ENCODE assay signal across 9 cellular contexts in genomic region chr11:47538741-47539575, GRCh38. TPM values are rescaled to one million over a fixed set of nuclear protein-coding genes. Genes with fewer than 3 reads are reported as not detected.
DNase-seq lines count a peak whose midpoint lies in the region; ATAC-seq, FAIRE-seq and TF ChIP-seq lines count a peak whose summit lies in the region.
"Had no signal": no experiment of that assay in that cellular context is flagged by ENCODE, and none has a peak within 500 bp of the region (broad histone marks: within the 10 kb centered on the region; RNA-seq: fewer than 3 reads in every experiment).

No MANE protein-coding gene starts in this region.

- H3K4me3 ChIP-seq in CD8-positive, alpha-beta T cell (ENCODE audit: low read depth, low read length) = no peak overlapping the region
- H3K4me3 ChIP-seq in GM12878 = no peak overlapping the region
- H3K4me3 ChIP-seq in testis = no peak overlapping the region

- H3K27ac ChIP-seq in CD8-positive, alpha-beta T cell (ENCODE audit: low read depth, low read length) = no peak overlapping the region
- H3K27ac ChIP-seq in GM12878 (ENCODE audit: control insufficient read depth, insufficient read depth) (no peak overlapping the region), testis (no peak overlapping the region)

- TSS peak; percentile 23 for BruUV-seq in GM12878 (replicated peaks; lab: Mats Ljungman, UMichigan)

- peaks cover 42% of the 10 kb centered on the region for H3K36me3 Mint-ChIP-seq in CD8-positive, alpha-beta T cell
- H3K36me3 Mint-ChIP-seq in mesothelial cell of epicardium = peaks cover 9% of the 10 kb centered on the region

- TF ChIP-seq POLR2A in GM12878 (IDR thresholded peaks at IDR 0.05; ENCODE audit: low read depth, low read length) (no peak), testis (IDR thresholded peaks at IDR 0.05) (no peak)

- H3K27ac Mint-ChIP-seq in CD8-positive, alpha-beta T cell = peak overlapping the region; percentile 33
- H3K27ac Mint-ChIP-seq in mesothelial cell of epicardium = peak overlapping the region; percentile 58
- H3K27ac Mint-ChIP-seq: activated naive CD4-positive, alpha-beta T cell treated with anti-CD3 and anti-CD28 coated beads, Interleukin-2, amount 10 ng/mL, durations not matched to agents 7 days and 5 days had no signal

- 79% methylated on average over 10 of the region's 10 CpGs for WGBS in GM12878 (ENCODE audit: insufficient coverage, insufficient replicate concordance, low lambda C conversion rate, missing lambda C conversion rate)
- WGBS in testis, 2 donors = 82 to 83% methylated on average over 10 of the region's 10 CpGs

- POLR2A ChIA-PET in CD8-positive, alpha-beta T cell (lab: Charles Lee) = interaction anchor here (1.0 to 1.7 kb wide), 3 partner anchors 20 to 40 kb away, joined by 3 read pairs; partner anchors contain the start of genes KBTBD4, NDUFS3 and PTPMT1
- POLR2A ChIA-PET in GM12878 (lab: Charles Lee) = interaction anchor here (0.8 to 2.2 kb wide), 5 partner anchors 12 to 40 kb away, joined by 3 to 8 read pairs (median 6); no protein-coding TSS in a partner anchor

- no peak overlapping the region for H2AFZ ChIP-seq in GM12878 (ENCODE audit: control insufficient read depth, low read depth, low read length)

- TF ChIP-seq RAD21 in GM12878 (IDR thresholded peaks at IDR 0.05; ENCODE audit: insufficient read depth, low read depth, low read length) = no peak

- no peaks in the 10 kb centered on the region for H3K9me3 ChIP-seq in CD8-positive, alpha-beta T cell (ENCODE audit: low read length)
- H3K9me3 ChIP-seq in GM12878 (replicated peaks; ENCODE audit: control insufficient read depth, insufficient read depth, low read length) (no peaks in the 10 kb centered on the region), testis (no peaks in the 10 kb centered on the region)

- in situ Hi-C loops in GM12878 (cut with MboI) = no loop called here

- H3K36me3 ChIP-seq in CD8-positive, alpha-beta T cell (ENCODE audit: insufficient read depth, low read length) = no peaks in the 10 kb centered on the region
- peaks cover 2 to 7% of the 10 kb centered on the region in 2 experiments; a peak in 2 of 4 replicates for H3K36me3 ChIP-seq in GM12878 (ENCODE audit: control insufficient read depth in 2 of 2, insufficient read depth in 2 of 2, low read length in 1 of 2)
- H3K36me3 ChIP-seq in testis (ENCODE audit: low read depth, missing control alignments) = no peaks in the 10 kb centered on the region

- no peak overlapping the region for H3K4me3 Mint-ChIP-seq in CD8-positive, alpha-beta T cell
- no peak overlapping the region for H3K4me3 Mint-ChIP-seq in mesothelial cell of epicardium
- H3K4me3 Mint-ChIP-seq: activated naive CD4-positive, alpha-beta T cell treated with anti-CD3 and anti-CD28 coated beads, Interleukin-2, amount 10 ng/mL, durations not matched to agents 7 days and 5 days had no signal

- no peak for FAIRE-seq in GM12878 (lab: Jason Lieb, UNC)

- intact Hi-C loops in CD8-positive, alpha-beta T cell (cut with DNase I, micrococcal nuclease) = no loop called here
- intact Hi-C loops in GM12878 (cut with micrococcal nuclease; ENCODE audit: unreplicated experiment) (no loop called here), testis (cut with DNase I; ENCODE audit: low total_unique reads) (no loop called here)

- no peak for TF ChIP-seq CTCF in CD8-positive, alpha-beta T cell (IDR thresholded peaks at IDR 0.05)
- TF ChIP-seq CTCF in GM12878 (IDR thresholded peaks at IDR 0.05 in 2 of 3, conservative IDR thresholded peaks at IDR 0.05 in 1 of 3; ENCODE audit: control insufficient read depth in 2 of 3, extremely low read depth in 1 of 3, insufficient read depth in 1 of 3, low read depth in 3 of 3, low read length in 3 of 3) (no peak), mesothelial cell of epicardium (IDR thresholded peaks at IDR 0.05; ENCODE audit: unreplicated experiment) (no peak), testis (IDR thresholded peaks at IDR 0.05) (no peak)

- H3K79me2 ChIP-seq in GM12878 (ENCODE audit: control insufficient read depth, insufficient read depth, low read length) = peaks cover 86% of the 10 kb centered on the region

- RAD21 ChIA-PET in GM12878 (lab: Charles Lee; ENCODE audit: unreplicated experiment) = interaction anchor here (1.1 kb wide), 1 partner anchor 25 kb away, joined by 3 read pairs; no protein-coding TSS in a partner anchor

- H4K20me1 ChIP-seq in GM12878 (ENCODE audit: control insufficient read depth, insufficient read depth) = peaks cover 13% of the 10 kb centered on the region

- no peak for ATAC-seq in CD8-positive, alpha-beta T cell
- ATAC-seq in GM12878 (no peak), HG03571 (IDR thresholded peaks at IDR 0.05; ENCODE audit: unreplicated experiment) (no peak), HG02885 (IDR thresholded peaks at IDR 0.05; ENCODE audit: poor library complexity, unreplicated experiment) (no peak)

- H3K4me1 ChIP-seq in CD8-positive, alpha-beta T cell (ENCODE audit: insufficient read depth, low read length) = peaks cover 58% of the 10 kb centered on the region
- H3K4me1 ChIP-seq in GM12878 (ENCODE audit: control insufficient read depth, insufficient read depth, low read length) (peaks cover 8% of the 10 kb centered on the region), testis (peaks cover 15% of the 10 kb centered on the region)

- DNase-seq in CD8-positive, alpha-beta T cell = no peak
- DNase-seq in NCI-H146 (lab: John Stamatoyannopoulos, UW) = peak; percentile 51
- no peak for DNase-seq in GM12878 (ENCODE audit: low read depth, low spot score)
- no peak for DNase-seq in mesothelial cell of epicardium (ENCODE audit: low spot score in 2 of 2, unreplicated experiment in 2 of 2)
- DNase-seq in testis = no peak
- no peak for DNase-seq in RKO (ENCODE audit: low spot score)
- DNase-seq: activated naive CD4-positive, alpha-beta T cell treated with anti-CD3 and anti-CD28 coated beads, Interleukin-2, amount 10 ng/mL, durations not matched to agents 7 days and 5 days had no signal

- SMC1A ChIA-PET in GM12878 (lab: Charles Lee; ENCODE audit: uncharacterized antibody, unreplicated experiment) = interaction anchor here (0.5 to 7.2 kb wide), 10 partner anchors 7 to 60 kb away, joined by 3 to 42 read pairs (median 4); no protein-coding TSS in a partner anchor

- CTCF ChIA-PET in CD8-positive, alpha-beta T cell (lab: Charles Lee) = interaction anchor here (1.8 kb wide), 1 partner anchor 12 kb away, joined by 5 read pairs; no protein-coding TSS in a partner anchor
- CTCF ChIA-PET in GM12878 (lab: Yijun Ruan, JAX) = interaction anchor here (1.1 to 3.3 kb wide), 5 partner anchors 9 to 78 kb away, joined by 3 to 15 read pairs (median 4); no protein-coding TSS in a partner anchor

- no peaks in the 10 kb centered on the region for H3K27me3 Mint-ChIP-seq in CD8-positive, alpha-beta T cell (ENCODE audit: low read depth)
- H3K27me3 Mint-ChIP-seq in mesothelial cell of epicardium (ENCODE audit: low read depth) = no peaks in the 10 kb centered on the region
- H3K27me3 Mint-ChIP-seq: activated naive CD4-positive, alpha-beta T cell treated with anti-CD3 and anti-CD28 coated beads, Interleukin-2, amount 10 ng/mL, durations not matched to agents 7 days and 5 days had no signal

- H3K4me2 ChIP-seq in GM12878 (ENCODE audit: control insufficient read depth, insufficient read depth) = no peak overlapping the region

- no peaks in the 10 kb centered on the region for H3K27me3 ChIP-seq in CD8-positive, alpha-beta T cell (ENCODE audit: insufficient read depth, low read length)
- no peaks in the 10 kb centered on the region for H3K27me3 ChIP-seq in GM12878 (replicated peaks in 1 of 2; ENCODE audit: control insufficient read depth in 2 of 2, insufficient read depth in 2 of 2, low read length in 1 of 2)
- no peaks in the 10 kb centered on the region for H3K27me3 ChIP-seq in testis

- no peak overlapping the region for H3K9ac ChIP-seq in GM12878 (ENCODE audit: control insufficient read depth, insufficient read depth, low read length)

- no peak for TF ChIP-seq EP300 in GM12878 (IDR thresholded peaks at IDR 0.05; ENCODE audit: borderline replicate concordance in 1 of 2, control insufficient read depth in 1 of 2, low read depth in 2 of 2, low read length in 2 of 2)

- no peaks in the 10 kb centered on the region for H3K9me3 Mint-ChIP-seq in CD8-positive, alpha-beta T cell
- H3K9me3 Mint-ChIP-seq in mesothelial cell of epicardium = no peaks in the 10 kb centered on the region
- H3K9me3 Mint-ChIP-seq: activated naive CD4-positive, alpha-beta T cell treated with anti-CD3 and anti-CD28 coated beads, Interleukin-2, amount 10 ng/mL, durations not matched to agents 7 days and 5 days had no signal

- H3K4me1 Mint-ChIP-seq in CD8-positive, alpha-beta T cell (ENCODE audit: low read depth) = peaks cover 76% of the 10 kb centered on the region
- peaks cover 23% of the 10 kb centered on the region for H3K4me1 Mint-ChIP-seq in mesothelial cell of epicardium

RNA-seq across cellular contexts. Expression of gene CELF1, which starts 14.0 kb away (rescaled TPM):
- 10 to 100 TPM; 93.2 to 96.1 TPM for total RNA-seq in CD8-positive, alpha-beta T cell
- 266 and 277 TPM in 2 replicates for total RNA-seq in GM12878 (2013; cell fraction: nucleolus; rRNA removed)
- total RNA-seq in GM12878 (2014; rRNA removed) = 78.6 and 82.0 TPM in 2 replicates
- total RNA-seq in GM12878 (2014; rRNA removed; fragmentation: Illumina TruSeq; extraction: Trizol) = 64.2 and 64.9 TPM in 2 replicates
- 106 and 108 TPM in 2 replicates for total RNA-seq in GM12878 (2021)
- 31.3 TPM for polyA plus RNA-seq in GM12878 (2011; ENCODE audit: low read depth)
- polyA plus RNA-seq in GM12878 (2011; rRNA removed) = 128 and 130 TPM in 2 replicates
- polyA plus RNA-seq in GM12878 (2011; cell fraction: cytosol; rRNA removed) = 83.8 and 85.4 TPM in 2 replicates
- polyA plus RNA-seq in GM12878 (2011; cell fraction: nucleus; rRNA removed) = 169 and 191 TPM in 2 replicates
- polyA plus RNA-seq in GM12878 (2012) = 42.3 and 44.9 TPM in 2 replicates
- 73.1 and 77.8 TPM in 2 replicates for polyA plus RNA-seq in GM12878 (2014; fragmentation: Illumina TruSeq; extraction: Trizol)
- 10 to 100 TPM; 35.3 to 41.5 TPM for polyA plus RNA-seq in GM12878 (2014; fragmentation: Nextera tagmentation; extraction: Ambion mirVana)
- 83.8 and 92.9 TPM in 2 replicates for polyA plus RNA-seq in GM12878 (2014; rRNA removed)
- polyA plus RNA-seq in GM12878 (2016; fragmentation: Nextera tagmentation; extraction: Ambion mirVana) = 100 to 1,000 TPM; 108 to 109 TPM
- polyA minus RNA-seq in GM12878 (2011; rRNA and poly(A)+ RNA removed) = 158 and 170 TPM in 2 replicates
- 49.4 and 74.5 TPM in 2 replicates for polyA minus RNA-seq in GM12878 (2011; cell fraction: cytosol; rRNA and poly(A)+ RNA removed)
- 75.3 and 124 TPM in 2 replicates for polyA minus RNA-seq in GM12878 (2011; cell fraction: nucleus; rRNA and poly(A)+ RNA removed)
- 119 to 123 TPM (median 120 TPM) in 3 replicates for total RNA-seq in mesothelial cell of epicardium
- total RNA-seq in testis = 100 to 1,000 TPM; 193 to 208 TPM
- polyA plus RNA-seq in testis (ENCODE audit: insufficient read depth, low read depth, low replicate concordance) = 74.3 TPM

RNA-seq across cellular contexts. Expression of gene PTPMT1, which starts 26.4 kb away (rescaled TPM):
- total RNA-seq in CD8-positive, alpha-beta T cell = 10 to 100 TPM; 24.4 to 24.5 TPM
- total RNA-seq in GM12878 (2013; cell fraction: nucleolus; rRNA removed) = 33.7 and 39.6 TPM in 2 replicates
- total RNA-seq in GM12878 (2014; rRNA removed) = 98.7 and 99.7 TPM in 2 replicates
- total RNA-seq in GM12878 (2014; rRNA removed; fragmentation: Illumina TruSeq; extraction: Trizol) = 41.2 and 44.2 TPM in 2 replicates
- total RNA-seq in GM12878 (2021) = 59.1 and 59.7 TPM in 2 replicates
- polyA plus RNA-seq in GM12878 (2011; ENCODE audit: low read depth) = 30.0 TPM
- 45.5 and 50.3 TPM in 2 replicates for polyA plus RNA-seq in GM12878 (2011; rRNA removed)
- 57.0 and 73.0 TPM in 2 replicates for polyA plus RNA-seq in GM12878 (2011; cell fraction: cytosol; rRNA removed)
- 20.5 and 25.5 TPM in 2 replicates for polyA plus RNA-seq in GM12878 (2011; cell fraction: nucleus; rRNA removed)
- polyA plus RNA-seq in GM12878 (2012) = 43.0 and 46.9 TPM in 2 replicates
- 57.2 and 59.2 TPM in 2 replicates for polyA plus RNA-seq in GM12878 (2014; fragmentation: Illumina TruSeq; extraction: Trizol)
- 10 to 100 TPM; 12.0 to 26.1 TPM for polyA plus RNA-seq in GM12878 (2014; fragmentation: Nextera tagmentation; extraction: Ambion mirVana)
- polyA plus RNA-seq in GM12878 (2014; rRNA removed) = 106 and 112 TPM in 2 replicates
- 100 to 1,000 TPM; 108 to 116 TPM for polyA plus RNA-seq in GM12878 (2016; fragmentation: Nextera tagmentation; extraction: Ambion mirVana)
- polyA minus RNA-seq in GM12878 (2011; rRNA and poly(A)+ RNA removed) = 19.2 and 21.4 TPM in 2 replicates
- polyA minus RNA-seq in GM12878 (2011; cell fraction: cytosol; rRNA and poly(A)+ RNA removed) = 11.9 and 12.3 TPM in 2 replicates
- 10.9 and 14.8 TPM in 2 replicates for polyA minus RNA-seq in GM12878 (2011; cell fraction: nucleus; rRNA and poly(A)+ RNA removed)
- total RNA-seq in mesothelial cell of epicardium = 44.3 to 45.9 TPM (median 45.1 TPM) in 3 replicates
- 100 to 1,000 TPM; 204 to 239 TPM for total RNA-seq in testis
- 172 TPM for polyA plus RNA-seq in testis (ENCODE audit: insufficient read depth, low read depth, low replicate concordance)

RNA-seq across cellular contexts. Expression of gene KBTBD4, which starts 39.8 kb away (rescaled TPM):
- 10 to 100 TPM; 31.8 to 32.6 TPM for total RNA-seq in CD8-positive, alpha-beta T cell
- 10.4 and 10.9 TPM in 2 replicates for total RNA-seq in GM12878 (2013; cell fraction: nucleolus; rRNA removed)
- 26.0 and 26.3 TPM in 2 replicates for total RNA-seq in GM12878 (2014; rRNA removed)
- 19.5 and 21.8 TPM in 2 replicates for total RNA-seq in GM12878 (2014; rRNA removed; fragmentation: Illumina TruSeq; extraction: Trizol)
- 20.0 and 20.6 TPM in 2 replicates for total RNA-seq in GM12878 (2021)
- 70.4 TPM for polyA plus RNA-seq in GM12878 (2011; ENCODE audit: low read depth)
- polyA plus RNA-seq in GM12878 (2011; rRNA removed) = 28.0 and 29.9 TPM in 2 replicates
- polyA plus RNA-seq in GM12878 (2011; cell fraction: cytosol; rRNA removed) = 32.2 and 32.3 TPM in 2 replicates
- polyA plus RNA-seq in GM12878 (2011; cell fraction: nucleus; rRNA removed) = 16.8 and 17.9 TPM in 2 replicates
- 16.2 and 18.2 TPM in 2 replicates for polyA plus RNA-seq in GM12878 (2012)
- polyA plus RNA-seq in GM12878 (2014; fragmentation: Illumina TruSeq; extraction: Trizol) = 21.3 and 21.8 TPM in 2 replicates
- polyA plus RNA-seq in GM12878 (2014; fragmentation: Nextera tagmentation; extraction: Ambion mirVana) = 10 to 100 TPM; 25.4 to 46.4 TPM
- polyA plus RNA-seq in GM12878 (2014; rRNA removed) = 15.6 and 18.4 TPM in 2 replicates
- 10 to 100 TPM; 31.4 to 32.5 TPM for polyA plus RNA-seq in GM12878 (2016; fragmentation: Nextera tagmentation; extraction: Ambion mirVana)
- polyA minus RNA-seq in GM12878 (2011; rRNA and poly(A)+ RNA removed) = 42.4 and 46.7 TPM in 2 replicates
- polyA minus RNA-seq in GM12878 (2011; cell fraction: cytosol; rRNA and poly(A)+ RNA removed) = 8.2 and 9.4 TPM in 2 replicates
- 6.5 and 10.8 TPM in 2 replicates for polyA minus RNA-seq in GM12878 (2011; cell fraction: nucleus; rRNA and poly(A)+ RNA removed)
- 15.1 to 15.9 TPM (median 15.7 TPM) in 3 replicates for total RNA-seq in mesothelial cell of epicardium
- total RNA-seq in testis = 10 to 100 TPM; 27.8 to 35.5 TPM
- 35.9 TPM for polyA plus RNA-seq in testis (ENCODE audit: insufficient read depth, low read depth, low replicate concordance)

RNA-seq across cellular contexts. Expression of gene NDUFS3, which starts 39.9 kb away (rescaled TPM):
- 100 to 1,000 TPM; 159 to 179 TPM for total RNA-seq in CD8-positive, alpha-beta T cell
- total RNA-seq in GM12878 (2013; cell fraction: nucleolus; rRNA removed) = 39.6 and 43.4 TPM in 2 replicates
- 107 and 113 TPM in 2 replicates for total RNA-seq in GM12878 (2014; rRNA removed)
- 95.5 and 96.3 TPM in 2 replicates for total RNA-seq in GM12878 (2014; rRNA removed; fragmentation: Illumina TruSeq; extraction: Trizol)
- 133 and 137 TPM in 2 replicates for total RNA-seq in GM12878 (2021)
- polyA plus RNA-seq in GM12878 (2011; ENCODE audit: low read depth) = 135 TPM
- 208 and 217 TPM in 2 replicates for polyA plus RNA-seq in GM12878 (2011; rRNA removed)
- 254 and 256 TPM in 2 replicates for polyA plus RNA-seq in GM12878 (2011; cell fraction: cytosol; rRNA removed)
- polyA plus RNA-seq in GM12878 (2011; cell fraction: nucleus; rRNA removed) = 155 and 184 TPM in 2 replicates
- polyA plus RNA-seq in GM12878 (2012) = 86.9 and 87.3 TPM in 2 replicates
- 99.6 and 111 TPM in 2 replicates for polyA plus RNA-seq in GM12878 (2014; fragmentation: Illumina TruSeq; extraction: Trizol)
- 100 to 1,000 TPM in 1 of 2 experiments, 10 to 100 TPM in 1; 22.3 to 101 TPM for polyA plus RNA-seq in GM12878 (2014; fragmentation: Nextera tagmentation; extraction: Ambion mirVana)
- polyA plus RNA-seq in GM12878 (2014; rRNA removed) = 166 and 179 TPM in 2 replicates
- polyA plus RNA-seq in GM12878 (2016; fragmentation: Nextera tagmentation; extraction: Ambion mirVana) = 100 to 1,000 TPM; 176 to 186 TPM
- 136 and 156 TPM in 2 replicates for polyA minus RNA-seq in GM12878 (2011; rRNA and poly(A)+ RNA removed)
- polyA minus RNA-seq in GM12878 (2011; cell fraction: cytosol; rRNA and poly(A)+ RNA removed) = 27.4 and 40.3 TPM in 2 replicates
- 45.7 and 55.5 TPM in 2 replicates for polyA minus RNA-seq in GM12878 (2011; cell fraction: nucleus; rRNA and poly(A)+ RNA removed)
- total RNA-seq in mesothelial cell of epicardium = 93.4 to 96.6 TPM (median 96.5 TPM) in 3 replicates
- 10 to 100 TPM; 69.8 to 88.5 TPM for total RNA-seq in testis
- 121 TPM for polyA plus RNA-seq in testis (ENCODE audit: insufficient read depth, low read depth, low replicate concordance)

RNA-seq across cellular contexts. Expression of gene FAM180B, which starts 47.5 kb away (rescaled TPM):
- total RNA-seq in CD8-positive, alpha-beta T cell = under 1 TPM; 0.38 to 0.39 TPM
- not detected in 2 replicates for total RNA-seq in GM12878 (2013; cell fraction: nucleolus; rRNA removed)
- total RNA-seq in GM12878 (2014; rRNA removed) = 0.22 and 0.34 TPM in 2 replicates
- total RNA-seq in GM12878 (2014; rRNA removed; fragmentation: Illumina TruSeq; extraction: Trizol) = not detected in 2 replicates
- not detected in 2 replicates for total RNA-seq in GM12878 (2021)
- not detected for polyA plus RNA-seq in GM12878 (2011; ENCODE audit: low read depth)
- polyA plus RNA-seq in GM12878 (2011; rRNA removed) = not detected in 2 replicates
- polyA plus RNA-seq in GM12878 (2011; cell fraction: cytosol; rRNA removed) = not detected in 2 replicates
- polyA plus RNA-seq in GM12878 (2011; cell fraction: nucleus; rRNA removed) = 0.07 and 0.15 TPM in 2 replicates
- polyA plus RNA-seq in GM12878 (2012) = not detected in 2 replicates
- 0.04 TPM in 1 of 2 replicates, not detected in the other for polyA plus RNA-seq in GM12878 (2014; fragmentation: Illumina TruSeq; extraction: Trizol)
- not detected for polyA plus RNA-seq in GM12878 (2014; fragmentation: Nextera tagmentation; extraction: Ambion mirVana)
- 0.14 TPM in 1 of 2 replicates, not detected in the other for polyA plus RNA-seq in GM12878 (2014; rRNA removed)
- not detected for polyA plus RNA-seq in GM12878 (2016; fragmentation: Nextera tagmentation; extraction: Ambion mirVana)
- not detected in 2 replicates for polyA minus RNA-seq in GM12878 (2011; rRNA and poly(A)+ RNA removed)
- not detected in 2 replicates for polyA minus RNA-seq in GM12878 (2011; cell fraction: cytosol; rRNA and poly(A)+ RNA removed)
- polyA minus RNA-seq in GM12878 (2011; cell fraction: nucleus; rRNA and poly(A)+ RNA removed) = 0.36 and 0.96 TPM in 2 replicates
- 0.18 to 0.36 TPM (median 0.27 TPM) in 3 replicates for total RNA-seq in mesothelial cell of epicardium
- not detected for total RNA-seq in testis
- 1.1 TPM for polyA plus RNA-seq in testis (ENCODE audit: insufficient read depth, low read depth, low replicate concordance)
